In genomic region chr12:57940915-57941164, GRCh38 we compare ENCODE assay signal across 8 cellular contexts. TPM values are rescaled to one million over a fixed set of nuclear protein-coding genes. Genes with fewer than 3 reads are reported as not detected.
DNase-seq lines count a peak whose midpoint lies in the region; ATAC-seq and TF ChIP-seq lines count a peak whose summit lies in the region.

No MANE protein-coding gene starts in this region.

- peak overlapping the region; percentile 99 for H3K27ac Mint-ChIP-seq in activated CD8-positive, alpha-beta T cell treated with anti-CD3 and anti-CD28 coated beads for 36 hours
- peak overlapping the region; percentile 71 for H3K27ac Mint-ChIP-seq in stimulated activated memory B cell treated with anti-CD40 and anti-IgM and Interleukin-4, amounts not matched to agents 10 μg/mL and 1 μg/mL and 100 μg/mL, for 72 hours

- no peak for DNase-seq in activated CD8-positive, alpha-beta T cell treated with anti-CD3 and anti-CD28 coated beads for 36 hours
- DNase-seq in iPS DF 6.9 (ENCODE audit: low read depth, low spot score) (no peak), cerebellum (ENCODE audit: low spot score) (no peak), kidney tubule cell (ENCODE audit: low spot score) (no peak), NCI-H524 treated with DMSO at 0.1 percent for 48 hours (lab: John Stamatoyannopoulos, UW) (no peak)

- no peaks in the 10 kb centered on the region for H3K27me3 ChIP-seq in iPS DF 6.9 (ENCODE audit: control insufficient read depth, insufficient read depth, low read length)

- TF ChIP-seq CTCF in activated CD8-positive, alpha-beta T cell treated with anti-CD3 and anti-CD28 coated beads for 36 hours (IDR thresholded peaks at IDR 0.05), result no peak

- H3K4me1 Mint-ChIP-seq in activated CD8-positive, alpha-beta T cell treated with anti-CD3 and anti-CD28 coated beads for 36 hours (ENCODE audit: low read depth), result peaks cover 37% of the 10 kb centered on the region
- H3K4me1 Mint-ChIP-seq in stimulated activated memory B cell treated with anti-CD40 and anti-IgM and Interleukin-4, amounts not matched to agents 10 μg/mL and 1 μg/mL and 100 μg/mL, for 72 hours, result peaks cover 47% of the 10 kb centered on the region

- H3K4me3 Mint-ChIP-seq in activated CD8-positive, alpha-beta T cell treated with anti-CD3 and anti-CD28 coated beads for 36 hours, result peak overlapping the region; percentile 92
- H3K4me3 Mint-ChIP-seq in stimulated activated memory B cell treated with anti-CD40 and anti-IgM and Interleukin-4, amounts not matched to agents 10 μg/mL and 1 μg/mL and 100 μg/mL, for 72 hours, result peak overlapping the region; percentile 86

- H3K36me3 ChIP-seq in iPS DF 6.9 (ENCODE audit: control insufficient read depth, insufficient read depth, low read length), result no peaks in the 10 kb centered on the region

- CTCF ChIA-PET in activated CD8-positive, alpha-beta T cell treated with anti-CD3 and anti-CD28 coated beads for 36 hours (lab: Charles Lee), result interaction anchor here (0.6 kb wide), 1 partner anchor 109 kb away, joined by 3 read pairs; no protein-coding TSS in a partner anchor

- ATAC-seq in HG03097 (IDR thresholded peaks at IDR 0.05; ENCODE audit: low FRiP score, unreplicated experiment), result peak; percentile 0
- no peak for ATAC-seq in activated CD8-positive, alpha-beta T cell treated with anti-CD3 and anti-CD28 coated beads for 36 hours
- ATAC-seq in stimulated activated memory B cell treated with anti-CD40 and anti-IgM and Interleukin-4, amounts not matched to agents 10 μg/mL and 1 μg/mL and 100 μg/mL, for 72 hours, result no peak
- no peak for ATAC-seq in HG02870 (IDR thresholded peaks at IDR 0.05; ENCODE audit: unreplicated experiment)

- H3K27ac ChIP-seq in iPS DF 6.9 (ENCODE audit: low read length), result no peak overlapping the region

- WGBS in iPS DF 6.9 (ENCODE audit: insufficient coverage, insufficient read length), result no CpG with 5 or more reads among the region's 4 CpGs

- H3K4me3 ChIP-seq in iPS DF 6.9 (ENCODE audit: low read length), result peak overlapping the region; percentile 74; the same call in 1 of the 2 replicates

- H3K9me3 ChIP-seq in iPS DF 6.9 (ENCODE audit: control insufficient read depth, insufficient read depth, low read length), result no peaks in the 10 kb centered on the region

- no peaks in the 10 kb centered on the region for H3K36me3 Mint-ChIP-seq in activated CD8-positive, alpha-beta T cell treated with anti-CD3 and anti-CD28 coated beads for 36 hours (ENCODE audit: low read depth)
- H3K36me3 Mint-ChIP-seq in stimulated activated memory B cell treated with anti-CD40 and anti-IgM and Interleukin-4, amounts not matched to agents 10 μg/mL and 1 μg/mL and 100 μg/mL, for 72 hours, result no peaks in the 10 kb centered on the region

- no peaks in the 10 kb centered on the region for H3K9me3 Mint-ChIP-seq in activated CD8-positive, alpha-beta T cell treated with anti-CD3 and anti-CD28 coated beads for 36 hours
- no peaks in the 10 kb centered on the region for H3K9me3 Mint-ChIP-seq in stimulated activated memory B cell treated with anti-CD40 and anti-IgM and Interleukin-4, amounts not matched to agents 10 μg/mL and 1 μg/mL and 100 μg/mL, for 72 hours

- intact Hi-C loops in activated CD8-positive, alpha-beta T cell treated with anti-CD3 and anti-CD28 coated beads for 36 hours (cut with micrococcal nuclease), result no loop called here

- no peaks in the 10 kb centered on the region for H3K27me3 Mint-ChIP-seq in activated CD8-positive, alpha-beta T cell treated with anti-CD3 and anti-CD28 coated beads for 36 hours
- H3K27me3 Mint-ChIP-seq in stimulated activated memory B cell treated with anti-CD40 and anti-IgM and Interleukin-4, amounts not matched to agents 10 μg/mL and 1 μg/mL and 100 μg/mL, for 72 hours, result no peaks in the 10 kb centered on the region

- POLR2A ChIA-PET in activated CD8-positive, alpha-beta T cell treated with anti-CD3 and anti-CD28 coated beads for 36 hours (lab: Charles Lee), result interaction anchor here (0.8 to 1.6 kb wide), 5 partner anchors 14 to 98 kb away, joined by 3 to 5 read pairs (median 4); partner anchors contain the start of gene CTDSP2

- no peaks in the 10 kb centered on the region for H3K4me1 ChIP-seq in iPS DF 6.9 (ENCODE audit: control insufficient read depth, insufficient read depth, low read length)

RNA-seq across cellular contexts. Expression of gene ATP23, which starts 0.5 kb away (rescaled TPM):
- 10 to 100 TPM; 15.8 to 16.7 TPM for total RNA-seq in activated CD8-positive, alpha-beta T cell treated with anti-CD3 and anti-CD28 coated beads for 36 hours
- 6.0 TPM for total RNA-seq in cerebellum
